ENCODE assay signal across 26 cellular contexts in genomic region chr2:148136441-148136840, GRCh38.
DNase-seq lines count a peak whose midpoint lies in the region; ATAC-seq, FAIRE-seq and TF ChIP-seq lines count a peak whose summit lies in the region.
"Had no signal": no experiment of that assay in that cellular context is flagged by ENCODE, and none has a peak within 500 bp of the region (broad histone marks: within the 10 kb centered on the region; RNA-seq: fewer than 3 reads in every experiment).

No MANE protein-coding gene starts in this region.

- CTCF ChIA-PET in HepG2 (lab: Yijun Ruan, JAX; ENCODE audit: low intra/inter-chr PET ratio, low total read pairs) = no interaction called here
- CTCF ChIA-PET in WTC11 (lab: Charles Lee) = interaction anchor here (0.7 kb wide), 1 partner anchor 9 kb away, joined by 3 read pairs; no protein-coding TSS in a partner anchor

- H3K4me1 ChIP-seq in right lobe of liver (peaks cover 0 to 6% (median 0%) of the 10 kb centered on the region in 4 donors), HepG2 (ENCODE audit: insufficient read depth, low read length) (no peaks in the 10 kb centered on the region), endodermal cell (ENCODE audit: control insufficient read depth, insufficient read depth, low read length) (no peaks in the 10 kb centered on the region), BE2C (no peaks in the 10 kb centered on the region)
- H3K4me1 ChIP-seq: BLaER1 had no signal

- no peaks in the 10 kb centered on the region for H3K36me3 Mint-ChIP-seq in WTC11
- no peaks in the 10 kb centered on the region for H3K36me3 Mint-ChIP-seq in endodermal cell (ENCODE audit: low read depth)
- H3K36me3 Mint-ChIP-seq: CD14-positive monocyte had no signal

- peak; percentile 38 to 72 (median 49) for ATAC-seq in right lobe of liver
- no peak for ATAC-seq in HepG2
- no peak for ATAC-seq in WTC11
- no peak for ATAC-seq in HG02763 (IDR thresholded peaks at IDR 0.05; ENCODE audit: unreplicated experiment)
- ATAC-seq: A549, GM12878 had no signal

- no peak overlapping the region for H3K4me3 Mint-ChIP-seq in WTC11
- no peak overlapping the region for H3K4me3 Mint-ChIP-seq in endodermal cell
- H3K4me3 Mint-ChIP-seq: B cell; CD4-positive, alpha-beta memory T cell; CD4-positive, CD25-positive, alpha-beta regulatory T cell; CD8-positive, alpha-beta memory T cell had no signal

- TF ChIP-seq CTCF in right lobe of liver (IDR thresholded peaks at IDR 0.05) (no peak), HepG2 (CRISPR knock-in tag; IDR thresholded peaks at IDR 0.05) (no peak), WTC11 (IDR thresholded peaks at IDR 0.05) (no peak), endodermal cell (conservative IDR thresholded peaks at IDR 0.05) (no peak), BE2C (IDR thresholded peaks at IDR 0.05; ENCODE audit: low read depth, low read length) (no peak)

- no peak overlapping the region for H3K9ac ChIP-seq in HepG2 (ENCODE audit: insufficient read depth, low read depth, low read length)
- H3K9ac ChIP-seq in endodermal cell (ENCODE audit: extremely low read depth, low read length, poor library complexity, severe bottlenecking) = no peak overlapping the region
- H3K9ac ChIP-seq: BLaER1 had no signal

- no peak for TF ChIP-seq POLR2A in right lobe of liver (IDR thresholded peaks at IDR 0.05)
- TF ChIP-seq POLR2A in HepG2 (IDR thresholded peaks at IDR 0.05; ENCODE audit: insufficient read depth in 1 of 2, low read depth in 2 of 2, low read length in 2 of 2) = no peak

- H3K4me1 Mint-ChIP-seq in WTC11 = peaks cover 30% of the 10 kb centered on the region
- H3K4me1 Mint-ChIP-seq in endodermal cell = peaks cover 2% of the 10 kb centered on the region
- H3K4me1 Mint-ChIP-seq: B cell had no signal

- H3K27me3 Mint-ChIP-seq in WTC11 (ENCODE audit: low read depth) (no peaks in the 10 kb centered on the region), endodermal cell (ENCODE audit: insufficient read depth) (no peaks in the 10 kb centered on the region)
- H3K27me3 Mint-ChIP-seq: B cell; CD4-positive, alpha-beta memory T cell; CD4-positive, CD25-positive, alpha-beta regulatory T cell; CD8-positive, alpha-beta memory T cell had no signal

- H3K27ac ChIP-seq in right lobe of liver (no peak overlapping the region), HepG2 (ENCODE audit: extremely low read length, insufficient read depth, low read length) (no peak overlapping the region), endodermal cell (ENCODE audit: low read depth, low read length) (no peak overlapping the region)
- H3K27ac ChIP-seq: 22Rv1, A549, BLaER1 had no signal

- H3K9me3 Mint-ChIP-seq in WTC11 (no peaks in the 10 kb centered on the region), endodermal cell (no peaks in the 10 kb centered on the region)
- H3K9me3 Mint-ChIP-seq: CD4-positive, alpha-beta memory T cell; CD8-positive, alpha-beta memory T cell had no signal

- peak overlapping the region; percentile 34 for H3K27ac Mint-ChIP-seq in WTC11
- peak overlapping the region; percentile 6 for H3K27ac Mint-ChIP-seq in endodermal cell
- H3K27ac Mint-ChIP-seq: B cell; CD14-positive monocyte; CD4-positive, alpha-beta memory T cell had no signal

- no peaks in the 10 kb centered on the region for H3K9me3 ChIP-seq in right lobe of liver
- no peaks in the 10 kb centered on the region for H3K9me3 ChIP-seq in HepG2 (ENCODE audit: low read length)
- no peaks in the 10 kb centered on the region for H3K9me3 ChIP-seq in endodermal cell (ENCODE audit: control insufficient read depth, low read length)
- no peaks in the 10 kb centered on the region for H3K9me3 ChIP-seq in BE2C
- H3K9me3 ChIP-seq: A549, BLaER1 had no signal

- no peak overlapping the region for H3K4me2 ChIP-seq in HepG2 (ENCODE audit: low read depth, low read length)
- H3K4me2 ChIP-seq: A549, BLaER1 had no signal

- H3K36me3 ChIP-seq in right lobe of liver (no peaks in the 10 kb centered on the region), HepG2 (replicated peaks in 1 of 2; ENCODE audit: control insufficient read depth in 1 of 2, insufficient read depth in 2 of 2, low read length in 2 of 2) (no peaks in the 10 kb centered on the region), endodermal cell (ENCODE audit: control insufficient read depth, insufficient read depth, low read length) (no peaks in the 10 kb centered on the region), BE2C (no peaks in the 10 kb centered on the region)
- H3K36me3 ChIP-seq: BLaER1 had no signal

- H3K4me3 ChIP-seq in right lobe of liver (no peak overlapping the region), HepG2 (replicated peaks in 1 of 3; ENCODE audit: insufficient read depth in 1 of 3, low read depth in 2 of 3, low read length in 3 of 3) (no peak overlapping the region), endodermal cell (ENCODE audit: low read length) (no peak overlapping the region), BE2C (ENCODE audit: low read depth, low read length) (no peak overlapping the region)
- H3K4me3 ChIP-seq: A549, BLaER1, GM12878 had no signal

- H3K27me3 ChIP-seq in right lobe of liver = no peaks in the 10 kb centered on the region
- no peaks in the 10 kb centered on the region for H3K27me3 ChIP-seq in HepG2 (ENCODE audit: control insufficient read depth in 1 of 2, insufficient read depth in 2 of 2, low read length in 2 of 2)
- H3K27me3 ChIP-seq in endodermal cell (ENCODE audit: control insufficient read depth, insufficient read depth, low read length, poor library complexity, severe bottlenecking) = no peaks in the 10 kb centered on the region
- H3K27me3 ChIP-seq in BE2C = no peaks in the 10 kb centered on the region
- H3K27me3 ChIP-seq: BLaER1 had no signal

- BruUV-seq in HepG2 (replicated peaks; lab: Mats Ljungman, UMichigan) = no TSS peak

- TF ChIP-seq RAD21 in HepG2 (CRISPR knock-in tag; IDR thresholded peaks at IDR 0.05) = no peak

- POLR2A ChIA-PET in HepG2 (lab: Yijun Ruan, JAX) = no interaction called here
- POLR2A ChIA-PET in WTC11 (lab: Charles Lee) = interaction anchor here (0.6 kb wide), 1 partner anchor 178 kb away, joined by 6 read pairs; no protein-coding TSS in a partner anchor

- intact Hi-C loops in right lobe of liver (cut with DNase I) (no loop called here), HepG2 (cut with micrococcal nuclease; ENCODE audit: unreplicated experiment) (no loop called here)

- TF ChIP-seq EP300 in HepG2 (IDR thresholded peaks at IDR 0.05; ENCODE audit: low read depth in 2 of 2, low read length in 2 of 2) (no peak), HepG2 (CRISPR knock-in tag; IDR thresholded peaks at IDR 0.05; ENCODE audit: borderline replicate concordance) (no peak)

- no peak for DNase-seq in right lobe of liver
- DNase-seq in HepG2 (ENCODE audit: low spot score) = no peak
- DNase-seq in WTC11 (ENCODE audit: low spot score) = no peak
- DNase-seq in endodermal cell = no peak
- no peak for DNase-seq in stimulated activated CD4-positive, alpha-beta T cell treated with anti-CD3 and anti-CD28 coated beads, Interleukin-4, amount 100 ng/mL, for 1 hour
- no peak for DNase-seq in BE2C
- DNase-seq: AML-193; C1 segment of cervical spinal cord; CD4-positive, alpha-beta memory T cell; CD4-positive, CD25-positive, alpha-beta regulatory T cell; CD8-positive, alpha-beta memory T cell; COR-L47; DMS 273 treated with DMSO at 0.1 percent for 48 hours; DMS153; DMS53; DMS79; DND-41; GDM1 had no signal

- H3K79me2 ChIP-seq in HepG2 (ENCODE audit: insufficient read depth, low read length) = no peaks in the 10 kb centered on the region

- no peak overlapping the region for H2AFZ ChIP-seq in HepG2 (ENCODE audit: low read length)

- H4K20me1 ChIP-seq in HepG2 (ENCODE audit: insufficient read depth, low read length) = no peaks in the 10 kb centered on the region

- in situ Hi-C loops in HepG2 (cut with HindIII; ENCODE audit: extremely low pct_ligation_motif_present, low pct_unique_long_range_greater_than_20kb) = no loop called here

- FAIRE-seq in HepG2 (lab: Jason Lieb, UNC) = no peak
- FAIRE-seq: A549, GM12878, GM12892 had no signal

- WGBS in right lobe of liver (ENCODE audit: insufficient coverage, low coverage, low lambda C conversion rate, missing lambda C conversion rate) = 57% methylated on average over 1 of the region's 1 CpG
- 69% methylated on average over 1 of the region's 1 CpG for whole genome bisulfite sequencing in HepG2 (ENCODE audit: low lambda C conversion rate)
- 86% methylated on average over 1 of the region's 1 CpG; no CpG with 5 or more reads in 1 of the 2 experiments for WGBS in endodermal cell (ENCODE audit: insufficient coverage in 1 of 2, insufficient read length in 1 of 2), 2 experiments

TF ChIP-seq in HepG2, 621 proteins besides CTCF, POLR2A, EP300 and RAD21 (continues in another document):
- no peak for TF ChIP-seq ZNF468 (CRISPR knock-in tag; IDR thresholded peaks at IDR 0.05)
- no peak for TF ChIP-seq ZFP62 (CRISPR knock-in tag; IDR thresholded peaks at IDR 0.05)
- no peak for TF ChIP-seq ELK4 (CRISPR knock-in tag; IDR thresholded peaks at IDR 0.05; ENCODE audit: borderline replicate concordance)
- no peak for TF ChIP-seq HCFC1 (IDR thresholded peaks at IDR 0.05; ENCODE audit: low read depth, low read length)

TF ChIP-seq in WTC11, 78 proteins besides CTCF, POLR2A, EP300 and RAD21 (continues in another document):
- TF ChIP-seq ZNF416 (CRISPR knock-in tag; IDR thresholded peaks at IDR 0.05) = no peak
- no peak for TF ChIP-seq TP53 (CRISPR knock-in tag; IDR thresholded peaks at IDR 0.05)
- no peak for TF ChIP-seq GRHL2 (CRISPR knock-in tag; IDR thresholded peaks at IDR 0.05; ENCODE audit: insufficient replicate concordance, severe bottlenecking)
- TF ChIP-seq STAT6 (CRISPR knock-in tag; conservative IDR thresholded peaks at IDR 0.05; ENCODE audit: low read depth) = no peak

Comparison
In these comparisons a context has a peak if more than half of its experiments do, and no peak if none do; other contexts are left out.
1. ATAC-seq: peak in right lobe of liver (4 of 4); none in HepG2 (single experiment), WTC11 (single experiment) and HG02763 (single experiment).